In the genomic region with DNA sequence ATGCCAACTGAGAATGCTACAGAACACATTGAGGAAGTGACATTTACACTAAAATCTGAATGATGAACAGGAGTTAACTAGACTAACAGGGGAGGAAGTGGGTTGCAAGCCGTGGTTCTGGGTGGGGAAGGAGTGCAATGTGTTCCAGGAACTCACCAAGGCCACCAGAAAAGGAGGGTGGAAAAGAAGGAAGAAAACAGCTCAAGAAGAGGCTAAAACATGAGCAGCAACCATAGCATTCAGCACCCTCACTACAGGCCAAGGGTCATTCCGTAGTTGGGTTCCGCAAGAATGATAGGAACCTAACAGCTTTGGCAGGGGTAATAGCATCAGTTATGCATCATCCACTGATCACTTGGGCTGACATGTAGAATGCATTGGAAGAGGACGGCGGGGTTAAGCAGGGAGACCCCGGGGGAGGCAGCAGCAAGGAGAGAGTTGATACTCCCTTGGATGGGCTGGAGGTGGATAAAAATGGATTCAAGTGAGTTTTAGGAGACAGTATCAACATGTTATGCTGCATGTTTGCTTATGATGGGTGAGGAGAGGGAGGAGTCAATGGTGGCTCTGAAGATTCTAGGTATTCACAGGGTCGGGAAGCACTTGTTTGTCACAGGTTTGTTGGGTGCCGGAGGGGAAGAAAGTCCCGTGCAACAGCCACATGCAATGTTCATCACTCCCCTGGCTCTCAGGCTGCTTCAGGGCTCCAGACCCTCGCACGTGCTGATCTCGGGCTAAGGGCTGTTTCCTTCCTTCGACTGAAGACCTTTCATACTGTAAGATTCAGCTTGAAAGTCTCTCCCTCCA, we compare ENCODE assay signal across 2 cellular contexts.
TF ChIP-seq lines count a peak whose summit lies in the region.

No MANE protein-coding gene starts in this region.

TF ChIP-seq in IMR-90, 13 proteins besides CTCF, POLR2A, EP300 and RAD21:
- TF ChIP-seq SMC3 (IDR thresholded peaks at IDR 0.05; ENCODE audit: low read depth, low read length), result no peak
- TF ChIP-seq NFE2L2 (IDR thresholded peaks at IDR 0.05; ENCODE audit: low read depth, low read length), result no peak
- no peak for TF ChIP-seq MAZ (IDR thresholded peaks at IDR 0.05; ENCODE audit: borderline replicate concordance, low read depth, low read length)
- TF ChIP-seq, protein P1, sequence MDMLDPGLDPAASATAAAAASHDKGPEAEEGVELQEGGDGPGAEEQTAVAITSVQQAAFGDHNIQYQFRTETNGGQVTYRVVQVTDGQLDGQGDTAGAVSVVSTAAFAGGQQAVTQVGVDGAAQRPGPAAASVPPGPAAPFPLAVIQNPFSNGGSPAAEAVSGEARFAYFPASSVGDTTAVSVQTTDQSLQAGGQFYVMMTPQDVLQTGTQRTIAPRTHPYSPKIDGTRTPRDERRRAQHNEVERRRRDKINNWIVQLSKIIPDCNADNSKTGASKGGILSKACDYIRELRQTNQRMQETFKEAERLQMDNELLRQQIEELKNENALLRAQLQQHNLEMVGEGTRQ (IDR thresholded peaks at IDR 0.05; ENCODE audit: low read depth, low read length), result no peak
- TF ChIP-seq, protein P2, sequence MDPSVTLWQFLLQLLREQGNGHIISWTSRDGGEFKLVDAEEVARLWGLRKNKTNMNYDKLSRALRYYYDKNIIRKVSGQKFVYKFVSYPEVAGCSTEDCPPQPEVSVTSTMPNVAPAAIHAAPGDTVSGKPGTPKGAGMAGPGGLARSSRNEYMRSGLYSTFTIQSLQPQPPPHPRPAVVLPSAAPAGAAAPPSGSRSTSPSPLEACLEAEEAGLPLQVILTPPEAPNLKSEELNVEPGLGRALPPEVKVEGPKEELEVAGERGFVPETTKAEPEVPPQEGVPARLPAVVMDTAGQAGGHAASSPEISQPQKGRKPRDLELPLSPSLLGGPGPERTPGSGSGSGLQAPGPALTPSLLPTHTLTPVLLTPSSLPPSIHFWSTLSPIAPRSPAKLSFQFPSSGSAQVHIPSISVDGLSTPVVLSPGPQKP (IDR thresholded peaks at IDR 0.05; ENCODE audit: borderline replicate concordance, low read depth, low read length), result no peak
- TF ChIP-seq CEBPB (IDR thresholded peaks at IDR 0.05; ENCODE audit: low read depth, low read length), result no peak
- no peak for TF ChIP-seq MAFK (IDR thresholded peaks at IDR 0.05; ENCODE audit: low read depth, low read length)
- no peak for TF ChIP-seq CHD1 (IDR thresholded peaks at IDR 0.05; ENCODE audit: low read depth, low read length)
- TF ChIP-seq FOS (IDR thresholded peaks at IDR 0.05; ENCODE audit: low read depth, low read length), result no peak
- no peak for TF ChIP-seq RCOR1 (IDR thresholded peaks at IDR 0.05; ENCODE audit: insufficient replicate concordance, low read length)
- no peak for TF ChIP-seq MXI1 (IDR thresholded peaks at IDR 0.05; ENCODE audit: borderline replicate concordance, low read depth, low read length)
- no peak for TF ChIP-seq RFX5 (IDR thresholded peaks at IDR 0.05; ENCODE audit: low read depth, low read length)
- TF ChIP-seq BHLHE40 (IDR thresholded peaks at IDR 0.05; ENCODE audit: low read depth, low read length), result no peak

TF ChIP-seq in GM23338, 12 proteins besides CTCF, POLR2A, EP300 and RAD21:
- TF ChIP-seq EZH2phosphoT487 (IDR thresholded peaks at IDR 0.05; ENCODE audit: unreplicated experiment), result no peak
- TF ChIP-seq STAT1 (IDR thresholded peaks at IDR 0.05; ENCODE audit: unreplicated experiment), result no peak
- TF ChIP-seq JUNB (IDR thresholded peaks at IDR 0.05; ENCODE audit: unreplicated experiment), result no peak
- TF ChIP-seq, protein P3, sequence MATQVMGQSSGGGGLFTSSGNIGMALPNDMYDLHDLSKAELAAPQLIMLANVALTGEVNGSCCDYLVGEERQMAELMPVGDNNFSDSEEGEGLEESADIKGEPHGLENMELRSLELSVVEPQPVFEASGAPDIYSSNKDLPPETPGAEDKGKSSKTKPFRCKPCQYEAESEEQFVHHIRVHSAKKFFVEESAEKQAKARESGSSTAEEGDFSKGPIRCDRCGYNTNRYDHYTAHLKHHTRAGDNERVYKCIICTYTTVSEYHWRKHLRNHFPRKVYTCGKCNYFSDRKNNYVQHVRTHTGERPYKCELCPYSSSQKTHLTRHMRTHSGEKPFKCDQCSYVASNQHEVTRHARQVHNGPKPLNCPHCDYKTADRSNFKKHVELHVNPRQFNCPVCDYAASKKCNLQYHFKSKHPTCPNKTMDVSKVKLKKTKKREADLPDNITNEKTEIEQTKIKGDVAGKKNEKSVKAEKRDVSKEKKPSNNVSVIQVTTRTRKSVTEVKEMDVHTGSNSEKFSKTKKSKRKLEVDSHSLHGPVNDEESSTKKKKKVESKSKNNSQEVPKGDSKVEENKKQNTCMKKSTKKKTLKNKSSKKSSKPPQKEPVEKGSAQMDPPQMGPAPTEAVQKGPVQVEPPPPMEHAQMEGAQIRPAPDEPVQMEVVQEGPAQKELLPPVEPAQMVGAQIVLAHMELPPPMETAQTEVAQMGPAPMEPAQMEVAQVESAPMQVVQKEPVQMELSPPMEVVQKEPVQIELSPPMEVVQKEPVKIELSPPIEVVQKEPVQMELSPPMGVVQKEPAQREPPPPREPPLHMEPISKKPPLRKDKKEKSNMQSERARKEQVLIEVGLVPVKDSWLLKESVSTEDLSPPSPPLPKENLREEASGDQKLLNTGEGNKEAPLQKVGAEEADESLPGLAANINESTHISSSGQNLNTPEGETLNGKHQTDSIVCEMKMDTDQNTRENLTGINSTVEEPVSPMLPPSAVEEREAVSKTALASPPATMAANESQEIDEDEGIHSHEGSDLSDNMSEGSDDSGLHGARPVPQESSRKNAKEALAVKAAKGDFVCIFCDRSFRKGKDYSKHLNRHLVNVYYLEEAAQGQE (IDR thresholded peaks at IDR 0.05; ENCODE audit: unreplicated experiment), result no peak
- no peak for TF ChIP-seq ZNF114 (CRISPR knock-in tag; IDR thresholded peaks at IDR 0.05)
- no peak for TF ChIP-seq EZH2 (IDR thresholded peaks at IDR 0.05; ENCODE audit: low read depth, unreplicated experiment)
- no peak for TF ChIP-seq POLR2AphosphoS5 (IDR thresholded peaks at IDR 0.05; ENCODE audit: low read depth)
- TF ChIP-seq, protein P4, sequence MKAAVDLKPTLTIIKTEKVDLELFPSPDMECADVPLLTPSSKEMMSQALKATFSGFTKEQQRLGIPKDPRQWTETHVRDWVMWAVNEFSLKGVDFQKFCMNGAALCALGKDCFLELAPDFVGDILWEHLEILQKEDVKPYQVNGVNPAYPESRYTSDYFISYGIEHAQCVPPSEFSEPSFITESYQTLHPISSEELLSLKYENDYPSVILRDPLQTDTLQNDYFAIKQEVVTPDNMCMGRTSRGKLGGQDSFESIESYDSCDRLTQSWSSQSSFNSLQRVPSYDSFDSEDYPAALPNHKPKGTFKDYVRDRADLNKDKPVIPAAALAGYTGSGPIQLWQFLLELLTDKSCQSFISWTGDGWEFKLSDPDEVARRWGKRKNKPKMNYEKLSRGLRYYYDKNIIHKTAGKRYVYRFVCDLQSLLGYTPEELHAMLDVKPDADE (IDR thresholded peaks at IDR 0.05), result no peak
- no peak for TF ChIP-seq NANOG (IDR thresholded peaks at IDR 0.05; ENCODE audit: borderline replicate concordance)
- no peak for TF ChIP-seq ZNF331 (CRISPR knock-in tag; IDR thresholded peaks at IDR 0.05; ENCODE audit: low read depth)
- TF ChIP-seq, protein P5, sequence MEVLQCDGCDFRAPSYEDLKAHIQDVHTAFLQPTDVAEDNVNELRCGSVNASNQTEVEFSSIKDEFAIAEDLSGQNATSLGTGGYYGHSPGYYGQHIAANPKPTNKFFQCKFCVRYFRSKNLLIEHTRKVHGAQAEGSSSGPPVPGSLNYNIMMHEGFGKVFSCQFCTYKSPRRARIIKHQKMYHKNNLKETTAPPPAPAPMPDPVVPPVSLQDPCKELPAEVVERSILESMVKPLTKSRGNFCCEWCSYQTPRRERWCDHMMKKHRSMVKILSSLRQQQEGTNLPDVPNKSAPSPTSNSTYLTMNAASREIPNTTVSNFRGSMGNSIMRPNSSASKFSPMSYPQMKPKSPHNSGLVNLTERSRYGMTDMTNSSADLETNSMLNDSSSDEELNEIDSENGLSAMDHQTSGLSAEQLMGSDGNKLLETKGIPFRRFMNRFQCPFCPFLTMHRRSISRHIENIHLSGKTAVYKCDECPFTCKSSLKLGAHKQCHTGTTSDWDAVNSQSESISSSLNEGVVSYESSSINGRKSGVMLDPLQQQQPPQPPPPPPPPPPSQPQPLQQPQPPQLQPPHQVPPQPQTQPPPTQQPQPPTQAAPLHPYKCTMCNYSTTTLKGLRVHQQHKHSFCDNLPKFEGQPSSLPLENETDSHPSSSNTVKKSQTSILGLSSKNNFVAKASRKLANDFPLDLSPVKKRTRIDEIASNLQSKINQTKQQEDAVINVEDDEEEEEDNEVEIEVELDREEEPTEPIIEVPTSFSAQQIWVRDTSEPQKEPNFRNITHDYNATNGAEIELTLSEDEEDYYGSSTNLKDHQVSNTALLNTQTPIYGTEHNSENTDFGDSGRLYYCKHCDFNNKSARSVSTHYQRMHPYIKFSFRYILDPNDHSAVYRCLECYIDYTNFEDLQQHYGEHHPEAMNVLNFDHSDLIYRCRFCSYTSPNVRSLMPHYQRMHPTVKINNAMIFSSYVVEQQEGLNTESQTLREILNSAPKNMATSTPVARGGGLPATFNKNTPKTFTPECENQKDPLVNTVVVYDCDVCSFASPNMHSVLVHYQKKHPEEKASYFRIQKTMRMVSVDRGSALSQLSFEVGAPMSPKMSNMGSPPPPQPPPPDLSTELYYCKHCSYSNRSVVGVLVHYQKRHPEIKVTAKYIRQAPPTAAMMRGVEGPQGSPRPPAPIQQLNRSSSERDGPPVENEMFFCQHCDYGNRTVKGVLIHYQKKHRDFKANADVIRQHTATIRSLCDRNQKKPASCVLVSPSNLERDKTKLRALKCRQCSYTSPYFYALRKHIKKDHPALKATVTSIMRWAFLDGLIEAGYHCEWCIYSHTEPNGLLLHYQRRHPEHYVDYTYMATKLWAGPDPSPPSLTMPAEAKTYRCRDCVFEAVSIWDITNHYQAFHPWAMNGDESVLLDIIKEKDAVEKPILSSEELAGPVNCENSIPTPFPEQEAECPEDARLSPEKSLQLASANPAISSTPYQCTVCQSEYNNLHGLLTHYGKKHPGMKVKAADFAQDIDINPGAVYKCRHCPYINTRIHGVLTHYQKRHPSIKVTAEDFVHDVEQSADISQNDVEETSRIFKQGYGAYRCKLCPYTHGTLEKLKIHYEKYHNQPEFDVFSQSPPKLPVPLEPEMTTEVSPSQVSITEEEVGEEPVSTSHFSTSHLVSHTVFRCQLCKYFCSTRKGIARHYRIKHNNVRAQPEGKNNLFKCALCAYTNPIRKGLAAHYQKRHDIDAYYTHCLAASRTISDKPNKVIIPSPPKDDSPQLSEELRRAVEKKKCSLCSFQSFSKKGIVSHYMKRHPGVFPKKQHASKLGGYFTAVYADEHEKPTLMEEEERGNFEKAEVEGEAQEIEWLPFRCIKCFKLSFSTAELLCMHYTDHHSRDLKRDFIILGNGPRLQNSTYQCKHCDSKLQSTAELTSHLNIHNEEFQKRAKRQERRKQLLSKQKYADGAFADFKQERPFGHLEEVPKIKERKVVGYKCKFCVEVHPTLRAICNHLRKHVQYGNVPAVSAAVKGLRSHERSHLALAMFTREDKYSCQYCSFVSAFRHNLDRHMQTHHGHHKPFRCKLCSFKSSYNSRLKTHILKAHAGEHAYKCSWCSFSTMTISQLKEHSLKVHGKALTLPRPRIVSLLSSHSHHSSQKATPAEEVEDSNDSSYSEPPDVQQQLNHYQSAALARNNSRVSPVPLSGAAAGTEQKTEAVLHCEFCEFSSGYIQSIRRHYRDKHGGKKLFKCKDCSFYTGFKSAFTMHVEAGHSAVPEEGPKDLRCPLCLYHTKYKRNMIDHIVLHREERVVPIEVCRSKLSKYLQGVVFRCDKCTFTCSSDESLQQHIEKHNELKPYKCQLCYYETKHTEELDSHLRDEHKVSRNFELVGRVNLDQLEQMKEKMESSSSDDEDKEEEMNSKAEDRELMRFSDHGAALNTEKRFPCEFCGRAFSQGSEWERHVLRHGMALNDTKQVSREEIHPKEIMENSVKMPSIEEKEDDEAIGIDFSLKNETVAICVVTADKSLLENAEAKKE (CRISPR knock-in tag; IDR thresholded peaks at IDR 0.05), result no peak
